ENCODE assay signal across 19 cellular contexts in the genomic region with DNA sequence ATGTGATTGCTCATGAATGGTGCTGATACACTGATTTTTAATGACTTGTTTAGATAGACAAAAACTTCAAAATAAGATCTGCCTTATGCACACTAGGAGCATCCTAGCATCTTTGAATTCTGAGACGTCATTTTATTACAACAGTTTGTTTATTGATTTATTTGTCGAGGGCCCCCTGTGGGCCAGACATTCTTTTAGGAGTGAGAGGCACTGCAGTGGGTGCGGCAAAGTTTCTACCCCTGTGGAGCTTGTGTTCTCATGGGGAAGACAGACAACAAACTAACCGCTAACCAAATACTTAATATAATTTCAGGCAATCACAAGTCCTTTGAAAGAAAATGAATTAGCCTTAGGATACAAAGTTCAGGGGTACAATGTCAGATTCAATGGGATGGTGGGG.
"Had no signal": no experiment of that assay in that cellular context is flagged by ENCODE, and none has a peak within 500 bp of the region (broad histone marks: within the 10 kb centered on the region; RNA-seq: fewer than 3 reads in every experiment).

No MANE protein-coding gene starts in this region.

- DNase-seq: KBM-7, NCI-H1092, NCI-H1105 treated with DMSO at 0.1 percent for 48 hours, NCI-H1417 treated with DMSO at 0.1 percent for 48 hours, NCI-H146, NCI-H1694 treated with DMSO at 0.1 percent for 48 hours, NCI-H1930, NCI-H2081, NCI-H226, NCI-H446, NCI-H510A, NCI-H524 treated with DMSO at 0.1 percent for 48 hours, NCI-H69, NCI-H774, Right ventricle myocardium superior, RPMI8226, SIG-M5 had no signal

- H3K4me3 ChIP-seq: SJSA1, SK-N-MC had no signal

- H3K27me3 ChIP-seq: SJSA1 had no signal

- H3K27ac ChIP-seq: SJSA1, SK-N-MC had no signal

- H3K36me3 ChIP-seq: SJSA1 had no signal

- H3K9me3 ChIP-seq: SJSA1 had no signal
